ENCODE assay signal across 8 cellular contexts in genomic region chr7:29565982-29566746, GRCh38. TPM values are rescaled to one million over a fixed set of nuclear protein-coding genes. Genes with fewer than 3 reads are reported as not detected.
DNase-seq lines count a peak whose midpoint lies in the region; ATAC-seq and TF ChIP-seq lines count a peak whose summit lies in the region.

No MANE protein-coding gene starts in this region.

- POLR2A ChIA-PET in activated naive CD8-positive, alpha-beta T cell treated with anti-CD3 and anti-CD28 coated beads, Interleukin-2, amount 10 ng/mL, durations not matched to agents 7 days and 5 days (lab: Charles Lee), result no interaction called here

- no peak overlapping the region for H3K27ac ChIP-seq in GM23338 (ENCODE audit: low read depth)
- no peak overlapping the region for H3K27ac ChIP-seq in iPS-18a (ENCODE audit: low read length)

- H3K4me3 Mint-ChIP-seq in GM23338, result peak overlapping the region; percentile 89
- H3K4me3 Mint-ChIP-seq in activated naive CD8-positive, alpha-beta T cell treated with anti-CD3 and anti-CD28 coated beads, Interleukin-2, amount 10 ng/mL, durations not matched to agents 7 days and 5 days, result peak overlapping the region; percentile 83

- H3K27me3 ChIP-seq in GM23338 (ENCODE audit: insufficient read depth) (peaks cover 28% of the 10 kb centered on the region), iPS-18a (ENCODE audit: control insufficient read depth, insufficient read depth, low read length) (peaks cover 56% of the 10 kb centered on the region)

- peak overlapping the region; percentile 91 for H3K4me2 ChIP-seq in GM23338

- H3K36me3 ChIP-seq in GM23338 (ENCODE audit: insufficient read depth) (no peaks in the 10 kb centered on the region), iPS-18a (ENCODE audit: control insufficient read depth, low read depth, low read length) (no peaks in the 10 kb centered on the region)

- H3K9me2 ChIP-seq in GM23338 (ENCODE audit: insufficient read depth), result no peaks in the 10 kb centered on the region

- ATAC-seq in GM23338, result peak; percentile 30
- ATAC-seq in activated naive CD8-positive, alpha-beta T cell treated with anti-CD3 and anti-CD28 coated beads, Interleukin-2, amount 10 ng/mL, durations not matched to agents 7 days and 5 days (ENCODE audit: low read depth), result no peak
- no peak for ATAC-seq in HG03039 (IDR thresholded peaks at IDR 0.05; ENCODE audit: unreplicated experiment)

- no peaks in the 10 kb centered on the region for H4K20me1 ChIP-seq in GM23338 (replicated peaks; ENCODE audit: insufficient read depth)

- H2AFZ ChIP-seq in GM23338, result no peak overlapping the region

- peaks cover 6% of the 10 kb centered on the region; the same call in 1 of the 3 replicates for H3K36me3 Mint-ChIP-seq in GM23338 (ENCODE audit: low read depth)
- H3K36me3 Mint-ChIP-seq in activated naive CD8-positive, alpha-beta T cell treated with anti-CD3 and anti-CD28 coated beads, Interleukin-2, amount 10 ng/mL, durations not matched to agents 7 days and 5 days, result no peaks in the 10 kb centered on the region

- H3K9me3 ChIP-seq in iPS-18a (ENCODE audit: control insufficient read depth, low read depth, low read length), result no peaks in the 10 kb centered on the region

- no peak overlapping the region for H3K9ac ChIP-seq in iPS-18a (ENCODE audit: low read length)

- H3K27me3 Mint-ChIP-seq in GM23338 (ENCODE audit: insufficient read depth, low read depth, poor library complexity), result peaks cover 34% of the 10 kb centered on the region
- H3K27me3 Mint-ChIP-seq in activated naive CD8-positive, alpha-beta T cell treated with anti-CD3 and anti-CD28 coated beads, Interleukin-2, amount 10 ng/mL, durations not matched to agents 7 days and 5 days, result peaks cover 72% of the 10 kb centered on the region

- H3K79me2 ChIP-seq in GM23338 (replicated peaks; ENCODE audit: insufficient read depth), result peaks cover 11% of the 10 kb centered on the region

- 0 out of 2 replicates have a peak, but pooled peaks cover 4% of the 10 kb centered on the region for H3F3A ChIP-seq in GM23338 (replicated peaks; ENCODE audit: low read depth)

- H3K4me1 ChIP-seq in GM23338 (ENCODE audit: insufficient read depth) (peaks cover 42% of the 10 kb centered on the region), iPS-18a (ENCODE audit: control insufficient read depth, low read depth, low read length) (peaks cover 30% of the 10 kb centered on the region)

- DNase-seq in GM23338 (ENCODE audit: low spot score) (peak; percentile 70), skeletal muscle cell (ENCODE audit: low read depth) (no peak), NCI-H1436 treated with DMSO at 0.1 percent for 48 hours (lab: John Stamatoyannopoulos, UW) (no peak), LoVo (ENCODE audit: low spot score) (no peak), NCI-H2029 treated with DMSO at 0.1 percent for 48 hours (lab: John Stamatoyannopoulos, UW) (no peak)
- peak; percentile 34 for DNase-seq in activated naive CD8-positive, alpha-beta T cell treated with anti-CD3 and anti-CD28 coated beads, Interleukin-2, amount 10 ng/mL, durations not matched to agents 7 days and 5 days

- H3K4me3 ChIP-seq in GM23338, result peak overlapping the region; percentile 95
- peak overlapping the region; percentile 92 for H3K4me3 ChIP-seq in iPS-18a (ENCODE audit: low read length)
- H3K4me3 ChIP-seq in skeletal muscle cell (ENCODE audit: low read depth, low read length), result peak overlapping the region; percentile 48

- no peaks in the 10 kb centered on the region for H3K9me3 Mint-ChIP-seq in GM23338
- no peaks in the 10 kb centered on the region for H3K9me3 Mint-ChIP-seq in activated naive CD8-positive, alpha-beta T cell treated with anti-CD3 and anti-CD28 coated beads, Interleukin-2, amount 10 ng/mL, durations not matched to agents 7 days and 5 days

- H3K27ac Mint-ChIP-seq in GM23338, result no peak overlapping the region
- H3K27ac Mint-ChIP-seq in activated naive CD8-positive, alpha-beta T cell treated with anti-CD3 and anti-CD28 coated beads, Interleukin-2, amount 10 ng/mL, durations not matched to agents 7 days and 5 days, result no peak overlapping the region

- H3K4me1 Mint-ChIP-seq in GM23338, result peaks cover 50% of the 10 kb centered on the region
- H3K4me1 Mint-ChIP-seq in activated naive CD8-positive, alpha-beta T cell treated with anti-CD3 and anti-CD28 coated beads, Interleukin-2, amount 10 ng/mL, durations not matched to agents 7 days and 5 days, result peaks cover 14% of the 10 kb centered on the region

- no peak for TF ChIP-seq CTCF in GM23338 (conservative IDR thresholded peaks at IDR 0.05; ENCODE audit: low read depth in 2 of 2)

TF ChIP-seq in GM23338, 12 proteins besides CTCF, POLR2A, EP300 and RAD21 (continues in another document):
- TF ChIP-seq NANOG (IDR thresholded peaks at IDR 0.05; ENCODE audit: borderline replicate concordance) (no peak), EZH2phosphoT487 (IDR thresholded peaks at IDR 0.05; ENCODE audit: unreplicated experiment) (no peak), CREB1 (CRISPR knock-in tag; IDR thresholded peaks at IDR 0.05; ENCODE audit: low read depth) (no peak), ETS1 (IDR thresholded peaks at IDR 0.05) (no peak), STAT1 (IDR thresholded peaks at IDR 0.05; ENCODE audit: unreplicated experiment) (no peak), REST (IDR thresholded peaks at IDR 0.05; ENCODE audit: unreplicated experiment) (no peak), JUNB (IDR thresholded peaks at IDR 0.05; ENCODE audit: unreplicated experiment) (no peak), ZNF331 (CRISPR knock-in tag; IDR thresholded peaks at IDR 0.05; ENCODE audit: low read depth) (no peak), ZNF114 (CRISPR knock-in tag; IDR thresholded peaks at IDR 0.05) (no peak), POLR2AphosphoS5 (IDR thresholded peaks at IDR 0.05; ENCODE audit: low read depth) (no peak)

RNA-seq across cellular contexts. Expression of gene PRR15, which starts 2.5 kb away (rescaled TPM):
- 15.5 and 17.4 TPM in 2 replicates for total RNA-seq in GM23338 (2014; rRNA removed; shearing (Covaris generic))
- polyA plus RNA-seq in GM23338 (2016; fragmentation: Nextera tagmentation; extraction: Ambion mirVana), result 8.5 and 9.6 TPM in 2 replicates
- total RNA-seq in activated naive CD8-positive, alpha-beta T cell treated with anti-CD3 and anti-CD28 coated beads, Interleukin-2, amount 10 ng/mL, durations not matched to agents 7 days and 5 days, result not detected

Comparison
In these comparisons a context has a peak if more than half of its experiments do, and no peak if none do; other contexts are left out.
1. DNase-seq: peak in GM23338 (single experiment) and activated naive CD8-positive, alpha-beta T cell treated with anti-CD3 and anti-CD28 coated beads, Interleukin-2, amount 10 ng/mL, durations not matched to agents 7 days and 5 days (single experiment); none in skeletal muscle cell (single experiment), NCI-H1436 treated with DMSO at 0.1 percent for 48 hours (single experiment), LoVo (single experiment) and NCI-H2029 treated with DMSO at 0.1 percent for 48 hours (single experiment).
2. RNA of gene PRR15, which starts 2.5 kb away (total RNA-seq): 15.5 to 17.4 TPM in GM23338; not detected in activated naive CD8-positive, alpha-beta T cell treated with anti-CD3 and anti-CD28 coated beads, Interleukin-2, amount 10 ng/mL, durations not matched to agents 7 days and 5 days; every median in the first group is over 10 times any median in the second.
3. Peak in every context shown above with its lines, with median percentiles within 50 percentile points of each other: H3K4me3 ChIP-seq.